ENCODE assay signal across 9 cellular contexts in genomic region chr1:246951413-246951812, GRCh38.
"Had no signal": no experiment of that assay in that cellular context is flagged by ENCODE, and none has a peak within 500 bp of the region (broad histone marks: within the 10 kb centered on the region; RNA-seq: fewer than 3 reads in every experiment).

No MANE protein-coding gene starts in this region.

- H3K9me3 Mint-ChIP-seq: H9 had no signal

- H3K27ac ChIP-seq: GM23248, KMS-11 had no signal

- H3K27me3 Mint-ChIP-seq: IgD-negative memory B cell had no signal

- H3K4me3 ChIP-seq: GM23248 had no signal

- H3K27ac Mint-ChIP-seq: IgD-negative memory B cell had no signal

- H3K9ac ChIP-seq: GM23248, KMS-11 had no signal

- H3K36me3 Mint-ChIP-seq: IgD-negative memory B cell had no signal

- H2AFZ ChIP-seq: GM23248 had no signal

- H3K4me3 Mint-ChIP-seq: H9, IgD-negative memory B cell had no signal

- H3K4me2 ChIP-seq: KMS-11 had no signal

- DNase-seq: GM23248, GOT3, H9, HCEC 1CT, KBM-7 had no signal

- FAIRE-seq: H54, HTR-8/SVneo had no signal
